10 cellular contexts compared by ENCODE assay signal in the genomic region with DNA sequence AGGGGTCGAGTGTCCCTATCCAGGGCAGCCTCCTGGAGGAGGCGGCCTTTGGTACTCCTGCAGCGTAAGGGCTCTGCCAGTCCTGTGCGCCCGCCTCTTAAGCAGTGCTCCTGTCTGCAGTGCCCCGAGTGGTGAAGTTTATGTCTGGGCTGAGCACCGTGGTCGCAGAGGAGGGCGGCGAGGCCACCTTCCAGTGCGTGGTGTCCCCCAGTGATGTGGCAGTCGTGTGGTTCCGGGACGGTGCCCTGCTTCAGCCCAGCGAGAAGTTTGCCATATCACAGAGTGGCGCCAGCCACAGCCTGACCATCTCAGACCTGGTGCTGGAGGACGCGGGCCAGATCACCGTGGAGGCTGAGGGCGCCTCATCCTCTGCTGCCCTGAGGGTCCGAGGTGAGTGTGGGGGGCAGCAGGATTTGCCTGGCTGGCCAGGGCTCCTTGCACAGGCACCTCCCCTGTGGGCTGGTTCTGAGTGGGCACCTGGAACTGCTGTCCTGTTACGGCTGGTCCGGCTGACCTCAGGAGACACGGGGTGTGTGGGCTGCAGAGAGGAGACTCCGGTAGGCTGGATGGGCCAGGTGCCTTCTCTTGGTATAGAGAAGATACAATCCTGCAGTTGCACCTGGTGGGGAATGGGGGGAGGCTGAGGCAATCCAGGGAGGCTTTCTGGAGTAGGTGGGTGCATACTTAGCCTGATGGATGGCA.
DNase-seq lines count a peak whose midpoint lies in the region; ATAC-seq and TF ChIP-seq lines count a peak whose summit lies in the region.
"Had no signal": no experiment of that assay in that cellular context is flagged by ENCODE, and none has a peak within 500 bp of the region (broad histone marks: within the 10 kb centered on the region; RNA-seq: fewer than 3 reads in every experiment).

No MANE protein-coding gene starts in this region.

- H3K36me3 Mint-ChIP-seq in activated naive CD8-positive, alpha-beta T cell: no peaks in the 10 kb centered on the region
- H3K36me3 Mint-ChIP-seq in mesothelial cell of epicardium: peaks cover 2% of the 10 kb centered on the region
- no peaks in the 10 kb centered on the region for H3K36me3 Mint-ChIP-seq in type B pancreatic cell

- peak overlapping the region; percentile 79 for H3K4me3 Mint-ChIP-seq in activated naive CD8-positive, alpha-beta T cell
- peak overlapping the region; percentile 69 for H3K4me3 Mint-ChIP-seq in mesothelial cell of epicardium
- peak overlapping the region; percentile 81 for H3K4me3 Mint-ChIP-seq in type B pancreatic cell

- H3K36me3 ChIP-seq in testis (ENCODE audit: low read depth, missing control alignments): no peaks in the 10 kb centered on the region
- H3K36me3 ChIP-seq: colonic mucosa had no signal

- DNase-seq in cardiac septum (ENCODE audit: low spot score): peak; percentile 74
- no peak for DNase-seq in right cardiac atrium
- peak; percentile 16 to 29 for DNase-seq in mesothelial cell of epicardium (ENCODE audit: low spot score in 2 of 2, unreplicated experiment in 2 of 2)
- peak; percentile 64 for DNase-seq in type B pancreatic cell (ENCODE audit: extremely low spot score, unreplicated experiment)
- no peak for DNase-seq in testis
- no peak for DNase-seq in NCI-H187 treated with DMSO at 0.1 percent for 48 hours (lab: John Stamatoyannopoulos, UW)
- DNase-seq in ACHN: no peak
- DNase-seq: colonic mucosa, NCI-H1048 had no signal

- H3K27me3 Mint-ChIP-seq in activated naive CD8-positive, alpha-beta T cell: no peaks in the 10 kb centered on the region
- no peaks in the 10 kb centered on the region for H3K27me3 Mint-ChIP-seq in mesothelial cell of epicardium (ENCODE audit: low read depth)
- H3K27me3 Mint-ChIP-seq in type B pancreatic cell: no peaks in the 10 kb centered on the region

- 95% methylated on average over 25 of the region's 25 CpGs for WGBS in right cardiac atrium
- 93 to 100% methylated on average over 5 to 21 of the region's 25 CpGs for whole genome bisulfite sequencing in testis, 2 donors

- intact Hi-C loops in cardiac septum (cut with DNase I) (no loop called here), right cardiac atrium (cut with DNase I) (no loop called here), testis (cut with DNase I; ENCODE audit: low total_unique reads) (no loop called here)

- H3K27ac ChIP-seq in right cardiac atrium (ENCODE audit: low read length) (no peak overlapping the region), testis (no peak overlapping the region)

- in situ Hi-C loops in ACHN (cut with HindIII; ENCODE audit: low pct_ligation_motif_present, low pct_unique_long_range_greater_than_20kb, low sequenced_read_pairs): no loop called here

- H3K9me3 Mint-ChIP-seq in activated naive CD8-positive, alpha-beta T cell (ENCODE audit: low read depth): no peaks in the 10 kb centered on the region
- H3K9me3 Mint-ChIP-seq in mesothelial cell of epicardium (no peaks in the 10 kb centered on the region), type B pancreatic cell (no peaks in the 10 kb centered on the region)

- H3K4me1 Mint-ChIP-seq in activated naive CD8-positive, alpha-beta T cell (ENCODE audit: low read depth): peaks cover 6% of the 10 kb centered on the region
- H3K4me1 Mint-ChIP-seq in mesothelial cell of epicardium (peaks cover 5% of the 10 kb centered on the region), type B pancreatic cell (ENCODE audit: unreplicated experiment) (no peaks in the 10 kb centered on the region)

- TF ChIP-seq CTCF in mesothelial cell of epicardium (IDR thresholded peaks at IDR 0.05; ENCODE audit: unreplicated experiment) (no peak), type B pancreatic cell (conservative IDR thresholded peaks at IDR 0.05) (no peak), testis (IDR thresholded peaks at IDR 0.05) (no peak)

- H3K4me3 ChIP-seq in right cardiac atrium (ENCODE audit: low read length) (no peak overlapping the region), testis (no peak overlapping the region)

- H3K4me1 ChIP-seq in right cardiac atrium (ENCODE audit: control insufficient read depth, insufficient read depth, low read length) (no peaks in the 10 kb centered on the region), testis (no peaks in the 10 kb centered on the region)
- H3K4me1 ChIP-seq: colonic mucosa had no signal

- H3K27me3 ChIP-seq in right cardiac atrium (ENCODE audit: control insufficient read depth, insufficient read depth) (no peaks in the 10 kb centered on the region), testis (no peaks in the 10 kb centered on the region)
- H3K27me3 ChIP-seq: colonic mucosa had no signal

- no peak for ATAC-seq in right cardiac atrium

- H3K27ac Mint-ChIP-seq in activated naive CD8-positive, alpha-beta T cell: peak overlapping the region; percentile 66
- H3K27ac Mint-ChIP-seq in mesothelial cell of epicardium (no peak overlapping the region), type B pancreatic cell (no peak overlapping the region)

- TF ChIP-seq POLR2A in testis (IDR thresholded peaks at IDR 0.05): no peak

- H3K9me3 ChIP-seq in right cardiac atrium (ENCODE audit: control insufficient read depth, low read length) (no peaks in the 10 kb centered on the region), testis (no peaks in the 10 kb centered on the region)
- H3K9me3 ChIP-seq: colonic mucosa had no signal

Comparison
In these comparisons a context has a peak if more than half of its experiments do, and no peak if none do; other contexts are left out.
1. DNase-seq: peak in cardiac septum (single experiment), mesothelial cell of epicardium (2 of 2) and type B pancreatic cell (single experiment); none in right cardiac atrium (0 of 3), testis (single experiment), NCI-H187 treated with DMSO at 0.1 percent for 48 hours (single experiment) and ACHN (single experiment).
2. Peak in every context shown above with its lines, with median percentiles within 50 percentile points of each other: H3K4me3 Mint-ChIP-seq.